In genomic region chr10:103265712-103266329, GRCh38 we compare ENCODE assay signal across 1 cellular context.
TF ChIP-seq lines count a peak whose summit lies in the region.

No MANE protein-coding gene starts in this region.

TF ChIP-seq in HepG2, 621 proteins besides CTCF, POLR2A, EP300 and RAD21 (continued from another document and continues in another):
- TF ChIP-seq ZNF574 (CRISPR knock-in tag; IDR thresholded peaks at IDR 0.05) (peak; percentile 67), NR2F6 (IDR thresholded peaks at IDR 0.05) (no peak), NR2F6 (CRISPR knock-in tag; IDR thresholded peaks at IDR 0.05) (peak; percentile 44; the same call in 1 of the 2 replicates), ERF (CRISPR knock-in tag; IDR thresholded peaks at IDR 0.05) (peak; percentile 82), ZMYM4 (CRISPR knock-in tag; IDR thresholded peaks at IDR 0.05) (peak; percentile 47; the same call in 1 of the 2 replicates), ZNF33B (CRISPR knock-in tag; IDR thresholded peaks at IDR 0.05) (0 out of 2 replicates have a peak, but pooled peaks have one; percentile 75), ZSCAN9 (CRISPR knock-in tag; IDR thresholded peaks at IDR 0.05; ENCODE audit: borderline replicate concordance) (peak; percentile 98), KLF9 (CRISPR knock-in tag; IDR thresholded peaks at IDR 0.05; ENCODE audit: low read depth) (peak; percentile 83; the same call in 1 of the 2 replicates), NFE2L2 (IDR thresholded peaks at IDR 0.05; ENCODE audit: low read length) (no peak), REST (IDR thresholded peaks at IDR 0.05; ENCODE audit: borderline replicate concordance in 1 of 2, low read depth in 1 of 2, low read length in 2 of 2) (peak; percentile 97 to 99), GATAD1 (CRISPR knock-in tag; IDR thresholded peaks at IDR 0.05) (peak; percentile 56), FOXA3 (CRISPR knock-in tag; IDR thresholded peaks at IDR 0.05) (0 out of 2 replicates have a peak, but pooled peaks have one; percentile 23), ZNF7 (CRISPR knock-in tag; IDR thresholded peaks at IDR 0.05) (peak; percentile 63; the same call in 1 of the 2 replicates), SALL1 (CRISPR knock-in tag; IDR thresholded peaks at IDR 0.05) (peak; percentile 71), ZNF205 (CRISPR knock-in tag; IDR thresholded peaks at IDR 0.05) (peak; percentile 68; the same call in 1 of the 2 replicates), ZNF281 (CRISPR knock-in tag; IDR thresholded peaks at IDR 0.05; ENCODE audit: borderline replicate concordance) (peak; percentile 46; the same call in 1 of the 2 replicates), ATF6 (CRISPR knock-in tag; conservative IDR thresholded peaks at IDR 0.05) (0 out of 2 replicates have a peak, but pooled peaks have one; percentile 93), EHMT2 (IDR thresholded peaks at IDR 0.05; ENCODE audit: borderline replicate concordance, low read depth, low read length) (0 out of 2 replicates have a peak, but pooled peaks have one; percentile 54), MLX (CRISPR knock-in tag; IDR thresholded peaks at IDR 0.05) (no peak), ZNF674 (CRISPR knock-in tag; IDR thresholded peaks at IDR 0.05; ENCODE audit: low read depth) (no peak), FOXO4 (CRISPR knock-in tag; conservative IDR thresholded peaks at IDR 0.05) (no peak), PRDM10 (CRISPR knock-in tag; IDR thresholded peaks at IDR 0.05; ENCODE audit: low read depth) (0 out of 2 replicates have a peak, but pooled peaks have one; percentile 39), ZNF256 (CRISPR knock-in tag; conservative IDR thresholded peaks at IDR 0.05) (peak; percentile 93), RORA (CRISPR knock-in tag; IDR thresholded peaks at IDR 0.05) (no peak), ATF3 (CRISPR knock-in tag; IDR thresholded peaks at IDR 0.05) (peak; percentile 60; the same call in 1 of the 2 replicates), NFAT5 (CRISPR knock-in tag; IDR thresholded peaks at IDR 0.05) (peak; percentile 86; the same call in 1 of the 2 replicates), LCORL (IDR thresholded peaks at IDR 0.05) (no peak), LCORL (CRISPR knock-in tag; IDR thresholded peaks at IDR 0.05) (no peak), ZNF713 (CRISPR knock-in tag; IDR thresholded peaks at IDR 0.05) (no peak)
